In the genomic region with DNA sequence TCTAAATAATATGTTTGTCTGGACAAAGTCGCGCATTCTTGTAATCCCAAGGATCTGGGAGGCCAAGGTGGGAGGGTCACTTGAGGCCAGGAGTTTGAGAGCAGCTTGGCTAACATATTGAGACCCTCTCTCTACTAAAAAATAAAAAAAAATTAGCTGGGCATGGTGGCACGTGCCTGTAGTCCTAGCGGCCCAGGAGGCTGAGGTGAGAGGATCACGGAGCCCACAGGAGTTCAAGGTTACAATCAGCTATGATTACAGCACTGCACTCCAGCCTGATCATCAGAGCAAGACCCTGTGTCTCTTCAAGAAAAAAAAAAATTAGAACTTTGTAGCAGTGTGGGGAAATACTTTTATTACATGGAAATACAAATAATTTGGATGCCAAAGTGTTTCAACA, we compare ENCODE assay signal across 20 cellular contexts. TPM values are rescaled to one million over a fixed set of nuclear protein-coding genes. Genes with fewer than 3 reads are reported as not detected.
A peak's percentile ranks its signal among the peaks of the same experiment; 100 is the strongest.
DNase-seq lines count a peak whose midpoint lies in the region; ATAC-seq, FAIRE-seq and TF ChIP-seq lines count a peak whose summit lies in the region.
"Had no signal": no experiment of that assay in that cellular context is flagged by ENCODE, and none has a peak within 500 bp of the region (broad histone marks: within the 10 kb centered on the region; RNA-seq: fewer than 3 reads in every experiment).

No MANE protein-coding gene starts in this region.

- H3K9ac ChIP-seq in kidney (ENCODE audit: low read length in 2 of 2), result no peak overlapping the region
- no peak overlapping the region for H3K9ac ChIP-seq in stomach smooth muscle (ENCODE audit: low read length in 2 of 2)
- H3K9ac ChIP-seq: BLaER1 treated with 17β-estradiol and CSF1 and Interleukin-3, amounts not matched to agents 10 nM and 100 nM had no signal

- H3K27me3 ChIP-seq in ACC112 (ENCODE audit: insufficient read depth, low read length) (no peaks in the 10 kb centered on the region), WERI-Rb-1 (ENCODE audit: insufficient read depth, low read depth, severe bottlenecking) (no peaks in the 10 kb centered on the region), stomach smooth muscle (ENCODE audit: control insufficient read depth in 1 of 2, insufficient read depth in 2 of 2, low read length in 2 of 2) (no peaks in the 10 kb centered on the region)
- H3K27me3 ChIP-seq: BLaER1 treated with 17β-estradiol and CSF1 and Interleukin-3, amounts not matched to agents 10 nM and 100 nM had no signal

- no peaks in the 10 kb centered on the region for H3K79me2 ChIP-seq in ACC112 (ENCODE audit: control insufficient read depth, insufficient read depth, low read length, unreplicated experiment)

- ATAC-seq in HG03045 (IDR thresholded peaks at IDR 0.05; ENCODE audit: unreplicated experiment) (no peak), HG03139 (IDR thresholded peaks at IDR 0.05; ENCODE audit: unreplicated experiment) (no peak)
- ATAC-seq: HCT116 had no signal

- H3K4me3 ChIP-seq in ACC112 (ENCODE audit: low read depth, low read length), result 0 out of 2 replicates have a peak overlapping the region, but pooled peaks have one; percentile 2
- H3K4me3 ChIP-seq in WERI-Rb-1 (ENCODE audit: low read depth, low read length), result no peak overlapping the region
- no peak overlapping the region for H3K4me3 ChIP-seq in kidney (ENCODE audit: low read length in 2 of 2)
- no peak overlapping the region for H3K4me3 ChIP-seq in stomach smooth muscle (ENCODE audit: low read length in 2 of 2)
- H3K4me3 ChIP-seq: BLaER1 treated with 17β-estradiol and CSF1 and Interleukin-3, amounts not matched to agents 10 nM and 100 nM had no signal

- no peaks in the 10 kb centered on the region for H3K36me3 ChIP-seq in ACC112 (ENCODE audit: insufficient read depth, low read length)
- no peaks in the 10 kb centered on the region for H3K36me3 ChIP-seq in WERI-Rb-1
- no peaks in the 10 kb centered on the region for H3K36me3 ChIP-seq in kidney (ENCODE audit: control insufficient read depth in 1 of 2, insufficient read depth in 2 of 2, low read length in 2 of 2)
- no peaks in the 10 kb centered on the region for H3K36me3 ChIP-seq in stomach smooth muscle (ENCODE audit: control insufficient read depth in 2 of 2, insufficient read depth in 2 of 2, low read length in 2 of 2)

- H3K27ac ChIP-seq in ACC112 (ENCODE audit: low read depth, low read length) (peak overlapping the region; percentile 55), WERI-Rb-1 (peak overlapping the region; percentile 41), kidney (ENCODE audit: low read depth in 2 of 2, low read length in 2 of 2) (no peak overlapping the region), stomach smooth muscle (ENCODE audit: low read length) (peak overlapping the region; percentile 24)
- H3K27ac ChIP-seq: BLaER1 treated with 17β-estradiol and CSF1 and Interleukin-3, amounts not matched to agents 10 nM and 100 nM had no signal

- DNase-seq in WERI-Rb-1 (peak; percentile 52), kidney (peak; percentile 4), SHP77 treated with DMSO at 0.1 percent for 48 hours (lab: John Stamatoyannopoulos, UW) (no peak)
- DNase-seq: AML-193; CD4-positive, alpha-beta T cell; KG1; MM.1S; NCI-H2029; NCI-H526; RPMI8226 had no signal

- FAIRE-seq in kidney (lab: Jason Lieb, UNC), result no peak
- FAIRE-seq: A204.1, D721Med, GM18507 had no signal

- TF ChIP-seq CTCF in WERI-Rb-1 (IDR thresholded peaks at IDR 0.05; ENCODE audit: low read depth, low read length) (no peak), kidney (IDR thresholded peaks at IDR 0.05; ENCODE audit: borderline replicate concordance, extremely low read depth, insufficient read depth) (no peak)

- intact Hi-C loops in kidney (cut with DNase I), result no loop called here

- H3K4me1 ChIP-seq in ACC112 (ENCODE audit: control insufficient read depth, insufficient read depth, low read length, unreplicated experiment) (peaks cover 20% of the 10 kb centered on the region), kidney (ENCODE audit: control insufficient read depth in 1 of 2, insufficient read depth in 1 of 2, low read depth in 1 of 2, low read length in 2 of 2) (no peaks in the 10 kb centered on the region), stomach smooth muscle (ENCODE audit: control insufficient read depth, insufficient read depth, low read length) (peaks cover 19% of the 10 kb centered on the region)

- H3K9me3 ChIP-seq in WERI-Rb-1 (ENCODE audit: severe bottlenecking) (no peaks in the 10 kb centered on the region), kidney (ENCODE audit: control insufficient read depth in 1 of 2, low read length in 2 of 2) (no peaks in the 10 kb centered on the region), stomach smooth muscle (ENCODE audit: control insufficient read depth in 2 of 2, low read length in 2 of 2) (no peaks in the 10 kb centered on the region)

- peak overlapping the region; percentile 17 for H2AFZ ChIP-seq in ACC112 (ENCODE audit: low read length, unreplicated experiment)

RNA-seq across cellular contexts. Expression of a gene that starts 6.1 kb away (rescaled TPM):
- 0.79 TPM for total RNA-seq in kidney
- polyA plus RNA-seq in kidney (ENCODE audit: insufficient read depth, low read depth, low replicate concordance), result 0.04 TPM
- total RNA-seq: CD4-positive, alpha-beta T cell had no signal

RNA-seq across cellular contexts. Expression of a gene that starts 34.5 kb away (rescaled TPM):
- total RNA-seq in kidney, result 0.13 TPM
- polyA plus RNA-seq in kidney (ENCODE audit: insufficient read depth, low read depth, low replicate concordance), result 0.28 TPM
- total RNA-seq: CD4-positive, alpha-beta T cell; IMR-90 had no signal
- polyA plus RNA-seq: IMR-90 had no signal

RNA-seq across cellular contexts. Expression of a gene that starts 36.9 kb away (rescaled TPM):
- total RNA-seq in kidney, result 22.8 TPM
- polyA plus RNA-seq in kidney (ENCODE audit: insufficient read depth, low read depth, low replicate concordance), result 10.2 TPM

RNA-seq across cellular contexts. Expression of a gene that starts 54.7 kb away (rescaled TPM):
- total RNA-seq in kidney, result 13.7 TPM
- 8.6 TPM for polyA plus RNA-seq in kidney (ENCODE audit: insufficient read depth, low read depth, low replicate concordance)

Comparison
In these comparisons a context has a peak if more than half of its experiments do, and no peak if none do; other contexts are left out.
1. H3K27ac ChIP-seq: peak in ACC112 (single experiment), WERI-Rb-1 (single experiment) and stomach smooth muscle (single experiment); none in kidney (0 of 2).